In genomic region chr17:28384281-28385036, GRCh38 we compare ENCODE assay signal across 1 cellular context.
TF ChIP-seq lines count a peak whose summit lies in the region.

No MANE protein-coding gene starts in this region.

TF ChIP-seq in SK-N-SH, 30 proteins besides CTCF, POLR2A, EP300 and RAD21 (continued from another document):
- TF ChIP-seq REST (IDR thresholded peaks at IDR 0.05; ENCODE audit: low read depth, low read length) (no peak), FOSL2 (IDR thresholded peaks at IDR 0.05; ENCODE audit: borderline replicate concordance, low read depth) (no peak), ZBTB33 (IDR thresholded peaks at IDR 0.05; ENCODE audit: borderline replicate concordance, low read depth) (no peak), IRF3 (IDR thresholded peaks at IDR 0.05; ENCODE audit: low read depth, low read length) (no peak), RFX5 (IDR thresholded peaks at IDR 0.05; ENCODE audit: low read length) (no peak), JUND (IDR thresholded peaks at IDR 0.05) (no peak), MEF2A (IDR thresholded peaks at IDR 0.05; ENCODE audit: borderline replicate concordance, low read depth) (no peak), ELF1 (IDR thresholded peaks at IDR 0.05) (no peak), TAF1 (IDR thresholded peaks at IDR 0.05; ENCODE audit: borderline replicate concordance, low read depth, low read length) (no peak), NRF1 (IDR thresholded peaks at IDR 0.05; ENCODE audit: low read depth, low read length) (no peak), NFIC (IDR thresholded peaks at IDR 0.05; ENCODE audit: borderline replicate concordance) (no peak), TCF12 (IDR thresholded peaks at IDR 0.05) (no peak), GATA2 (CRISPR knock-in tag; IDR thresholded peaks at IDR 0.05) (no peak), POLR2AphosphoS5 (IDR thresholded peaks at IDR 0.05; ENCODE audit: low read depth, low read length) (no peak)
